In the genomic region with DNA sequence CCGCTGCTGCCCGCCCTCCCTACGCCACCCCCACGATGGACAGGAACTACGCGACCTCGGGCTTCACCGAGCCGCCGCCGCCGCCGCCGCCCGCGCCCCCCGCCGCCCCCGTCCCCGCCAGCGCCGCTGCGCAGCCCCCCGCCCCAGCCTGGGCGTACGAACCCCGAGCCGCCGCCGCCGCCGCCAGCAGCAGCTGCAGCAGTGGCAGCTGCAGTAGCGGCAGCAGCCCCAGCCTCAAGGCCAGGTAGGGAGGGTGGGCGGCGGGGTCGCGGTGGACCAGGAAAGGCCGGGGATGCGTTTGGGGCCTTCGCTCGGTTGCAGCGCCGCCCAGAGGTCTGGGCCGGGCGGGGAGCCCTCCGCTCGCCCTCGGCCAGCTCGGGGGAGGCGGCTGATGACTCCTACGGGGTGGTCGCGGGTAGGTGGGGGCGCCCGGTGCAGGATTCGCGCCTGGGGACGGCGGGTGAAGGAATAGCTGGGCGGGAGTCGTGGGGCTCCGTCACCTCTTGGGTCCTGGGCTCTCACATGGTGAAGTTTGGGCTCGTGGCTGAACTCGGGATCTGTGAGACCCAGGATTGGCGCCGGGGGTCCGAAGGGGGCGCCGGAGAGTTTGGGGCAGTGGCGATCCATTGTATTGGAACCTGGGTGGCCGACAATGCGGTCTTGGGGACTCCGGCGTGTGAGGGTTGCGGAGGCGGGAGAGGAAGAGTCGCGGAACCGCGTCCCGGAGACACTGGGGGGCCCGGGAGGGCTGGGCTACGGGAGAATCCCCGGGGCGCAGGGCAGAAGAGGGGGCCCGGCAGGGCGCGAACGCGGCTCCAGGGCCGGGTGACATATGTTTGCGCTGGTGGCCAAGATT, we compare ENCODE assay signal across 8 cellular contexts. TPM values are rescaled to one million over a fixed set of nuclear protein-coding genes. Genes with fewer than 3 reads are reported as not detected.
DNase-seq lines count a peak whose midpoint lies in the region; ATAC-seq and TF ChIP-seq lines count a peak whose summit lies in the region.

No MANE protein-coding gene starts in this region.

- peak in 6 of 7 experiments; percentile 21 to 74 (median 62) for DNase-seq in CD8-positive, alpha-beta T cell
- DNase-seq in SK-MEL-5 (ENCODE audit: low read depth, low spot score), result peak; percentile 45
- DNase-seq in activated naive CD8-positive, alpha-beta T cell treated with anti-CD3 and anti-CD28 coated beads, Interleukin-2, amount 50 U/mL, for 24 hours, result peak; percentile 65
- peak; percentile 55 for DNase-seq in left cardiac atrium
- peak; percentile 73 for DNase-seq in progenitor cell of endocrine pancreas (ENCODE audit: low spot score, unreplicated experiment)
- DNase-seq in aorta, result peak; percentile 64 to 81

- H3K4me3 Mint-ChIP-seq in CD8-positive, alpha-beta T cell, result peak overlapping the region; percentile 92
- peak overlapping the region; percentile 94 for H3K4me3 Mint-ChIP-seq in activated naive CD8-positive, alpha-beta T cell treated with anti-CD3 and anti-CD28 coated beads, Interleukin-2, amount 50 U/mL, for 24 hours
- H3K4me3 Mint-ChIP-seq in progenitor cell of endocrine pancreas (ENCODE audit: low read depth), result peak overlapping the region; percentile 95

- H3K36me3 Mint-ChIP-seq in CD8-positive, alpha-beta T cell, result peaks cover 5% of the 10 kb centered on the region
- peaks cover 5% of the 10 kb centered on the region for H3K36me3 Mint-ChIP-seq in activated naive CD8-positive, alpha-beta T cell treated with anti-CD3 and anti-CD28 coated beads, Interleukin-2, amount 50 U/mL, for 24 hours (ENCODE audit: low read depth)
- H3K36me3 Mint-ChIP-seq in progenitor cell of endocrine pancreas (ENCODE audit: insufficient read depth), result no peaks in the 10 kb centered on the region

- no peaks in the 10 kb centered on the region for H3K9me3 Mint-ChIP-seq in CD8-positive, alpha-beta T cell
- no peaks in the 10 kb centered on the region for H3K9me3 Mint-ChIP-seq in activated naive CD8-positive, alpha-beta T cell treated with anti-CD3 and anti-CD28 coated beads, Interleukin-2, amount 50 U/mL, for 24 hours
- H3K9me3 Mint-ChIP-seq in progenitor cell of endocrine pancreas (ENCODE audit: low read depth), result no peaks in the 10 kb centered on the region

- in situ Hi-C loops in SK-MEL-5 (cut with HindIII; ENCODE audit: low pct_unique_long_range_greater_than_20kb, low sequenced_read_pairs), result no loop called here

- no peaks in the 10 kb centered on the region for H3K27me3 ChIP-seq in CD8-positive, alpha-beta T cell (ENCODE audit: insufficient read depth, low read length)
- no peaks in the 10 kb centered on the region for H3K27me3 ChIP-seq in aorta (ENCODE audit: control insufficient read depth in 1 of 2, insufficient read depth in 2 of 2, low read length in 1 of 2)

- intact Hi-C loops in CD8-positive, alpha-beta T cell (cut with DNase I, micrococcal nuclease), result loop anchor here (1.0 to 10.0 kb wide), 16 partner anchors 145 to 1545 kb away; partner anchors contain the start of genes ABTB2 (in 2 of the 2), C11orf91 (in 2 of the 2), CSTF3 (in 2 of the 2) and FBXO3 (in 2 of the 2)
- intact Hi-C loops in left cardiac atrium (cut with DNase I), result no loop called here
- intact Hi-C loops in aorta (cut with DNase I), result loop anchor here in 1 of 2 donors (10.0 kb wide), 1 partner anchor 151 kb away; no protein-coding TSS in a partner anchor

- no peaks in the 10 kb centered on the region for H3K9me3 ChIP-seq in CD8-positive, alpha-beta T cell (ENCODE audit: low read length)
- H3K9me3 ChIP-seq in aorta (ENCODE audit: control insufficient read depth, low read length), result no peaks in the 10 kb centered on the region

- H3K27me3 Mint-ChIP-seq in CD8-positive, alpha-beta T cell (ENCODE audit: low read depth), result no peaks in the 10 kb centered on the region
- no peaks in the 10 kb centered on the region for H3K27me3 Mint-ChIP-seq in activated naive CD8-positive, alpha-beta T cell treated with anti-CD3 and anti-CD28 coated beads, Interleukin-2, amount 50 U/mL, for 24 hours
- peaks cover 23% of the 10 kb centered on the region for H3K27me3 Mint-ChIP-seq in progenitor cell of endocrine pancreas

- peaks cover 33% of the 10 kb centered on the region for H3K4me1 Mint-ChIP-seq in CD8-positive, alpha-beta T cell (ENCODE audit: low read depth)
- H3K4me1 Mint-ChIP-seq in activated naive CD8-positive, alpha-beta T cell treated with anti-CD3 and anti-CD28 coated beads, Interleukin-2, amount 50 U/mL, for 24 hours, result peaks cover 44% of the 10 kb centered on the region
- H3K4me1 Mint-ChIP-seq in progenitor cell of endocrine pancreas (ENCODE audit: low read depth), result peaks cover 20% of the 10 kb centered on the region

- POLR2A ChIA-PET in CD8-positive, alpha-beta T cell (lab: Charles Lee), result interaction anchor here (1.4 kb wide), 1 partner anchor 8 kb away, joined by 6 read pairs; no protein-coding TSS in a partner anchor

- CTCF ChIA-PET in CD8-positive, alpha-beta T cell (lab: Charles Lee), result interaction anchor here (1.2 kb wide), 1 partner anchor 24 kb away, joined by 3 read pairs; no protein-coding TSS in a partner anchor

- ATAC-seq in CD8-positive, alpha-beta T cell, result peak; percentile 50
- ATAC-seq in GM19328 (IDR thresholded peaks at IDR 0.05; ENCODE audit: unreplicated experiment) (peak; percentile 41), HG03442 (IDR thresholded peaks at IDR 0.05; ENCODE audit: unreplicated experiment) (peak; percentile 30), left cardiac atrium (peak; percentile 51 to 63), aorta (ENCODE audit: low FRiP score) (peak; percentile 81)
- ATAC-seq in activated naive CD8-positive, alpha-beta T cell treated with anti-CD3 and anti-CD28 coated beads, Interleukin-2, amount 50 U/mL, for 24 hours, result peak; percentile 42

- peak; percentile 35 for TF ChIP-seq CTCF in CD8-positive, alpha-beta T cell (IDR thresholded peaks at IDR 0.05)
- TF ChIP-seq CTCF in progenitor cell of endocrine pancreas (IDR thresholded peaks at IDR 0.05; ENCODE audit: unreplicated experiment), result peak; percentile 73

- WGBS in aorta, 2 donors, result 0 to 1% methylated on average over 52 to 92 of the region's 92 CpGs

- peak overlapping the region; percentile 79 for H3K4me3 ChIP-seq in CD8-positive, alpha-beta T cell (ENCODE audit: low read depth, low read length)
- H3K4me3 ChIP-seq in aorta (ENCODE audit: low read length in 2 of 2), result peak overlapping the region; percentile 96 to 99

- H3K4me1 ChIP-seq in CD8-positive, alpha-beta T cell (ENCODE audit: insufficient read depth, low read length), result peaks cover 27% of the 10 kb centered on the region
- peaks cover 0 to 3% of the 10 kb centered on the region in 2 donors for H3K4me1 ChIP-seq in aorta (ENCODE audit: control insufficient read depth in 1 of 2, insufficient read depth in 2 of 2, low read length in 2 of 2)

- H3K27ac ChIP-seq in CD8-positive, alpha-beta T cell (ENCODE audit: low read depth, low read length), result peak overlapping the region; percentile 51
- peak overlapping the region; percentile 20 to 52 for H3K27ac ChIP-seq in aorta (ENCODE audit: low read depth in 1 of 2, low read length in 2 of 2)

- H3K36me3 ChIP-seq in CD8-positive, alpha-beta T cell (ENCODE audit: insufficient read depth, low read length), result no peaks in the 10 kb centered on the region
- H3K36me3 ChIP-seq in aorta (ENCODE audit: control insufficient read depth in 1 of 2, insufficient read depth in 2 of 2, low read length in 1 of 2), result no peaks in the 10 kb centered on the region

- peak overlapping the region; percentile 74 for H3K27ac Mint-ChIP-seq in CD8-positive, alpha-beta T cell
- H3K27ac Mint-ChIP-seq in activated naive CD8-positive, alpha-beta T cell treated with anti-CD3 and anti-CD28 coated beads, Interleukin-2, amount 50 U/mL, for 24 hours, result peak overlapping the region; percentile 94
- H3K27ac Mint-ChIP-seq in progenitor cell of endocrine pancreas, result peak overlapping the region; percentile 98

RNA-seq across cellular contexts. Expression of gene QSER1, which starts 0.7 kb away (rescaled TPM):
- 1 to 10 TPM; 7.4 to 7.5 TPM for total RNA-seq in CD8-positive, alpha-beta T cell
- 21.7 and 24.1 TPM in 2 replicates for total RNA-seq in SK-MEL-5 (2014; rRNA removed; shearing (Covaris generic))
- 12.2 and 19.2 TPM in 2 replicates for polyA plus RNA-seq in SK-MEL-5 (2015; cell fraction: cytosol; rRNA removed)
- 28.2 and 33.5 TPM in 2 replicates for polyA plus RNA-seq in SK-MEL-5 (2015; cell fraction: nucleus; rRNA removed)
- total RNA-seq in left cardiac atrium (10 to 100 TPM; 17.0 to 18.3 TPM), progenitor cell of endocrine pancreas (38.9 and 48.4 TPM in 2 replicates), aorta (10 to 100 TPM; 22.1 to 34.3 TPM)
- 1 to 10 TPM; 2.5 to 3.9 TPM for polyA plus RNA-seq in aorta

Comparison
In these comparisons a context has a peak if more than half of its experiments do, and no peak if none do; other contexts are left out.
1. Peak in every context shown above with its lines: DNase-seq, ATAC-seq, H3K4me3 ChIP-seq and H3K27ac ChIP-seq.
2. ATAC-seq: peak in every context shown above with its lines; median percentile 81 in aorta; 57 in left cardiac atrium; 50 in CD8-positive, alpha-beta T cell; 42 in activated naive CD8-positive, alpha-beta T cell treated with anti-CD3 and anti-CD28 coated beads, Interleukin-2, amount 50 U/mL, for 24 hours; 41 in GM19328; 30 in HG03442.
3. intact Hi-C loops: an anchor here in CD8-positive, alpha-beta T cell (1.0 to 10.0 kb wide); none called in left cardiac atrium.